In genomic region chr17:60554377-60554788, GRCh38 we compare ENCODE assay signal across 1 cellular context.
TF ChIP-seq lines count a peak whose summit lies in the region.

No MANE protein-coding gene starts in this region.

TF ChIP-seq in HepG2, 621 proteins besides CTCF, POLR2A, EP300 and RAD21:
- TF ChIP-seq KDM1A (CRISPR knock-in tag; IDR thresholded peaks at IDR 0.05) (peak; percentile 63; the same call in 1 of the 2 replicates), ZNF230 (CRISPR knock-in tag; IDR thresholded peaks at IDR 0.05) (no peak), ARID5B (CRISPR knock-in tag; IDR thresholded peaks at IDR 0.05) (0 out of 2 replicates have a peak, but pooled peaks have one; percentile 11), CREB1 (IDR thresholded peaks at IDR 0.05) (no peak), CREB1 (CRISPR knock-in tag; IDR thresholded peaks at IDR 0.05) (no peak), ZNF121 (CRISPR knock-in tag; IDR thresholded peaks at IDR 0.05) (peak; percentile 97), ZFP1 (CRISPR knock-in tag; IDR thresholded peaks at IDR 0.05) (no peak), ZBTB42 (CRISPR knock-in tag; IDR thresholded peaks at IDR 0.05) (no peak)
- TF ChIP-seq, protein P1, sequence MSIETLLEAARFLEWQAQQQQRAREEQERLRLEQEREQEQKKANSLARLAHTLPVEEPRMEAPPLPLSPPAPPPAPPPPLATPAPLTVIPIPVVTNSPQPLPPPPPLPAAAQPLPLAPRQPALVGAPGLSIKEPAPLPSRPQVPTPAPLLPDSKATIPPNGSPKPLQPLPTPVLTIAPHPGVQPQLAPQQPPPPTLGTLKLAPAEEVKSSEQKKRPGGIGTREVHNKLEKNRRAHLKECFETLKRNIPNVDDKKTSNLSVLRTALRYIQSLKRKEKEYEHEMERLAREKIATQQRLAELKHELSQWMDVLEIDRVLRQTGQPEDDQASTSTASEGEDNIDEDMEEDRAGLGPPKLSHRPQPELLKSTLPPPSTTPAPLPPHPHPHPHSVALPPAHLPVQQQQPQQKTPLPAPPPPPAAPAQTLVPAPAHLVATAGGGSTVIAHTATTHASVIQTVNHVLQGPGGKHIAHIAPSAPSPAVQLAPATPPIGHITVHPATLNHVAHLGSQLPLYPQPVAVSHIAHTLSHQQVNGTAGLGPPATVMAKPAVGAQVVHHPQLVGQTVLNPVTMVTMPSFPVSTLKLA (IDR thresholded peaks at IDR 0.05) = no peak
- TF ChIP-seq, protein P2, sequence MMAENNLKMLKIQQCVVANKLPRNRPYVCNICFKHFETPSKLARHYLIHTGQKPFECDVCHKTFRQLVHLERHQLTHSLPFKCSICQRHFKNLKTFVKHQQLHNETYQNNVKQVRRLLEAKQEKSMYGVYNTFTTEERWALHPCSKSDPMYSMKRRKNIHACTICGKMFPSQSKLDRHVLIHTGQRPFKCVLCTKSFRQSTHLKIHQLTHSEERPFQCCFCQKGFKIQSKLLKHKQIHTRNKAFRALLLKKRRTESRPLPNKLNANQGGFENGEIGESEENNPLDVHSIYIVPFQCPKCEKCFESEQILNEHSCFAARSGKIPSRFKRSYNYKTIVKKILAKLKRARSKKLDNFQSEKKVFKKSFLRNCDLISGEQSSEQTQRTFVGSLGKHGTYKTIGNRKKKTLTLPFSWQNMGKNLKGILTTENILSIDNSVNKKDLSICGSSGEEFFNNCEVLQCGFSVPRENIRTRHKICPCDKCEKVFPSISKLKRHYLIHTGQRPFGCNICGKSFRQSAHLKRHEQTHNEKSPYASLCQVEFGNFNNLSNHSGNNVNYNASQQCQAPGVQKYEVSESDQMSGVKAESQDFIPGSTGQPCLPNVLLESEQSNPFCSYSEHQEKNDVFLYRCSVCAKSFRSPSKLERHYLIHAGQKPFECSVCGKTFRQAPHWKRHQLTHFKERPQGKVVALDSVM (CRISPR knock-in tag; IDR thresholded peaks at IDR 0.05) = peak; percentile 93
